15 cellular contexts compared by ENCODE assay signal in the genomic region with DNA sequence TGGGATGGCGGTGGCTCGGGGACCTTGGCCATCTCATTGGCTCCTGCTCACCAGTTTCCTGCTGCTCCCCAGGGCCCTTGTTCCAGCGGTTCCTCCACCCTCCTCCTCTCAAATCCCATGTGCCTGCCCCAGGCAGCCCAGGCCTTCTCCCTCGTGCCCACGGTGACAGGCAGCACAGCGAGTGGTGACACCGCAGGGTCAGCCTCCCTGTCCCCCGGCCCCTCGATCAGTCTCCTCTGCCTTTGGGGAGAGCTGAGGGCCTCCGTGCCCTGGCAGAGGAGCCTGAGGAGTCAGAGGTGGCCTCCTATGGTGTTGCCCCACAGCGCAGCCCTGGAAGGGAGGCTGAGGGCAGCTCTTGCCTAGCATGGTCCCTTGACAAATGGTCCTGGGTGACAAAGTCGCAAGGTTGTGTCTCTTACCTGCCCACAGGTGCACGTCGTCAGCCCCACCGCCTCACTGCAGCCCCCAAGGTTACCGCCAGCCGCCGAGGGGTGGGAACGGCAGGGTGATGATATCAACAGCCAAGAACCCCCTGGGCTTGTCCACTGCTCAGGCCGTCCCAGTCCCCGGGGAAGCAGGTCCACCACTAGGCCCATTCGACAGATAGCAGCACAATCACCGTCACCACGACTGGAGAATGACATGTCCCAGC.
"Had no signal": no experiment of that assay in that cellular context is flagged by ENCODE, and none has a peak within 500 bp of the region (broad histone marks: within the 10 kb centered on the region; RNA-seq: fewer than 3 reads in every experiment).

No MANE protein-coding gene starts in this region.

- ATAC-seq: activated naive CD4-positive, alpha-beta T cell treated with anti-CD3 and anti-CD28 coated beads, Interleukin-2, amount 50 U/mL, for 72 hours; lower lobe of right lung; natural killer cell treated with Interleukin-12 subunit alpha and Interleukin-12 subunit beta and Interleukin-15 and Interleukin-18, amount 100 ng/mL, for 72 hours; stimulated activated naive CD8-positive, alpha-beta T cell treated with anti-CD3 and anti-CD28 coated beads, Interleukin-15, amount 100 ng/mL, for 72 hours had no signal

- H3K27ac ChIP-seq: adrenal gland, lower lobe of right lung, skin epidermis, suprapubic skin had no signal

- H3K27me3 ChIP-seq: adrenal gland, suprapubic skin had no signal

- H3K9me3 Mint-ChIP-seq: activated naive CD4-positive, alpha-beta T cell treated with anti-CD3 and anti-CD28 coated beads, Interleukin-2, amount 50 U/mL, for 72 hours; natural killer cell treated with Interleukin-12 subunit alpha and Interleukin-12 subunit beta and Interleukin-15 and Interleukin-18, amount 100 ng/mL, for 72 hours; stimulated activated naive CD8-positive, alpha-beta T cell treated with anti-CD3 and anti-CD28 coated beads, Interleukin-15, amount 100 ng/mL, for 72 hours; type B pancreatic cell had no signal

- H3K9me3 ChIP-seq: adrenal gland, lower lobe of right lung, suprapubic skin had no signal

- H3K27me3 Mint-ChIP-seq: natural killer cell treated with Interleukin-12 subunit alpha and Interleukin-12 subunit beta and Interleukin-15 and Interleukin-18, amount 100 ng/mL, for 72 hours; stimulated activated naive CD8-positive, alpha-beta T cell treated with anti-CD3 and anti-CD28 coated beads, Interleukin-15, amount 100 ng/mL, for 72 hours had no signal

- H3K4me3 Mint-ChIP-seq: natural killer cell treated with Interleukin-12 subunit alpha and Interleukin-12 subunit beta and Interleukin-15 and Interleukin-18, amount 100 ng/mL, for 72 hours; stimulated activated naive CD8-positive, alpha-beta T cell treated with anti-CD3 and anti-CD28 coated beads, Interleukin-15, amount 100 ng/mL, for 72 hours; type B pancreatic cell had no signal

- H3K36me3 Mint-ChIP-seq: activated naive CD4-positive, alpha-beta T cell treated with anti-CD3 and anti-CD28 coated beads, Interleukin-2, amount 50 U/mL, for 72 hours; natural killer cell treated with Interleukin-12 subunit alpha and Interleukin-12 subunit beta and Interleukin-15 and Interleukin-18, amount 100 ng/mL, for 72 hours had no signal

- H3K4me1 ChIP-seq: adrenal gland, suprapubic skin had no signal

- H3K4me3 ChIP-seq: adrenal gland, lower lobe of right lung, skin epidermis, suprapubic skin had no signal

- FAIRE-seq: frontal cortex, keratinocyte had no signal

- DNase-seq: activated CD4-positive, alpha-beta T cell treated with anti-CD3 and anti-CD28 coated beads, Interleukin-2, amount 50 U/mL, for 48 hours; activated gamma-delta T cell treated with Interleukin-2 at 50 U/mL for 16 hours; adrenal gland; head of caudate nucleus; lower lobe of right lung; occipital lobe; stimulated activated naive CD8-positive, alpha-beta T cell treated with anti-CD3 and anti-CD28 coated beads, Interleukin-15, amount 100 ng/mL, for 72 hours; T-helper 2 cell had no signal

- H3K27ac Mint-ChIP-seq: activated naive CD4-positive, alpha-beta T cell treated with anti-CD3 and anti-CD28 coated beads, Interleukin-2, amount 50 U/mL, for 72 hours; stimulated activated naive CD8-positive, alpha-beta T cell treated with anti-CD3 and anti-CD28 coated beads, Interleukin-15, amount 100 ng/mL, for 72 hours; type B pancreatic cell had no signal
